Comparison of ENCODE assay signal across 24 cellular contexts in the genomic region with DNA sequence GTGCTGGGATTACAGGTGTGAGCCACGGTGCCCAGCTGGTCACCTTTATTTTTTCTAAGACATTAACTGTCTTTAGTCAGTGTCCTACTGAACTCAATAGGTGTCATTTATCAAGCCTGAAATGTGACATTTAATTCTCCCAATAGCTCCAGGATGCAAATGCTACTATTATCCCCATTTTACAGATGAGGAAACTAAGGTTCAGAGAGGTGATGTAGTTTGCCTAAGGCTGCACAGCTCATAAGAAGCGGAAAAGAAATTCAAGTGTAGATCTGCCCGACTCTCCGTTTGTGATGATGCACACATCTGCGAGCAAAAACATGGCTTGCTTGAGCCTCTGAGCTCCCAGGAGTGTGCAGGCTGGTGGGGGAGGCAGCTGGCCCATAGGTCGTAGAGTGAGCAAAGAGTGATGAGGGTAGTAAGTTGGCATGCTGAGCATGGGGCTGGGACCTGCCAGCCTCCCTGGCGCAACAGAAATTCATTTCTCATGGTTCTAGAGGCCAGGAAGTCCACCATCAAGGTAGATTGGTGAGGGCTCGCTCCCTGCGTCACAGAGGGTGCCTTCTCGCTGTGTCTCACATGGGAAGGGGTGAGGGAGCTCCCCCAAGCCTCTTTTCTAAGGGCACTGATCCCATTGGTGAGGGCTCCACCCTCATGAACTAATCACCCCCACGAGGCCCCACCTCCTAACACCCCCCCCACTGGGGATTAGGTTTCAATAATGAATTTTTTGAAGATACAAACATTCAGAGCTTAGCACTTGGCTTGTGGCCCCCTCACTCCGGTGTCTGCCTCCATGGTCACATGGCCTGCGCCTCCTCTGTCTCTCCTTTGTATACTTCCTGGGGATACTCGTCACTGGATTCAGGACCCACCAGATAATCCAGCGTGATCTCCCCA.
DNase-seq lines count a peak whose midpoint lies in the region; ATAC-seq and TF ChIP-seq lines count a peak whose summit lies in the region.
"Had no signal": no experiment of that assay in that cellular context is flagged by ENCODE, and none has a peak within 500 bp of the region (broad histone marks: within the 10 kb centered on the region; RNA-seq: fewer than 3 reads in every experiment).

No MANE protein-coding gene starts in this region.

- H3K27ac ChIP-seq in thyroid gland: no peak overlapping the region
- H3K27ac ChIP-seq: gastrocnemius medialis, tibial artery, VCaP had no signal

- H3K4me3 Mint-ChIP-seq in activated naive CD8-positive, alpha-beta T cell: no peak overlapping the region
- no peak overlapping the region for H3K4me3 Mint-ChIP-seq in activated naive CD8-positive, alpha-beta T cell treated with anti-CD3 and anti-CD28 coated beads for 36 hours
- H3K4me3 Mint-ChIP-seq in endothelial cell (ENCODE audit: unreplicated experiment) (peak overlapping the region; percentile 71), natural killer cell (no peak overlapping the region)
- H3K4me3 Mint-ChIP-seq in stimulated activated effector memory CD8-positive, alpha-beta T cell treated with anti-CD3 and anti-CD28 coated beads, Interleukin-12 subunit alpha, Interleukin-12 subunit beta, amount 100 ng/mL, for 72 hours: no peak overlapping the region
- H3K4me3 Mint-ChIP-seq: activated CD4-positive, alpha-beta T cell treated with anti-CD3 and anti-CD28 coated beads, Interleukin-2, amount 10 ng/mL, durations not matched to agents 24 days and 14 days; activated T-cell treated with anti-CD3 and anti-CD28 coated beads, Interleukin-2, amount 50 U/mL, for 24 hours; stimulated activated naive CD8-positive, alpha-beta T cell treated with anti-CD3 and anti-CD28 coated beads, Interleukin-15, amount 100 ng/mL, for 72 hours had no signal

- intact Hi-C loops in natural killer cell (cut with micrococcal nuclease) (loop anchor here (10.0 kb wide), 1 partner anchor 237 kb away; no protein-coding TSS in a partner anchor), thyroid gland (cut with DNase I) (no loop called here)

- H3K4me1 Mint-ChIP-seq in activated naive CD8-positive, alpha-beta T cell (ENCODE audit: low read depth): peaks cover 36% of the 10 kb centered on the region
- H3K4me1 Mint-ChIP-seq in activated naive CD8-positive, alpha-beta T cell treated with anti-CD3 and anti-CD28 coated beads for 36 hours: peaks cover 31% of the 10 kb centered on the region
- H3K4me1 Mint-ChIP-seq in endothelial cell (ENCODE audit: unreplicated experiment): peaks cover 70% of the 10 kb centered on the region
- H3K4me1 Mint-ChIP-seq in stimulated activated effector memory CD8-positive, alpha-beta T cell treated with anti-CD3 and anti-CD28 coated beads, Interleukin-12 subunit alpha, Interleukin-12 subunit beta, amount 100 ng/mL, for 72 hours: peaks cover 54% of the 10 kb centered on the region
- peaks cover 67 to 70% of the 10 kb centered on the region in 2 donors for H3K4me1 Mint-ChIP-seq in natural killer cell

- TF ChIP-seq POLR2A in thyroid gland (IDR thresholded peaks at IDR 0.05): no peak

- no peaks in the 10 kb centered on the region for H3K27me3 ChIP-seq in thyroid gland
- H3K27me3 ChIP-seq: gastrocnemius medialis, tibial artery had no signal

- H3K36me3 Mint-ChIP-seq in activated naive CD8-positive, alpha-beta T cell: peaks cover 2% of the 10 kb centered on the region
- no peaks in the 10 kb centered on the region for H3K36me3 Mint-ChIP-seq in activated naive CD8-positive, alpha-beta T cell treated with anti-CD3 and anti-CD28 coated beads for 36 hours
- peaks cover 9% of the 10 kb centered on the region for H3K36me3 Mint-ChIP-seq in endothelial cell (ENCODE audit: low read depth, unreplicated experiment)
- H3K36me3 Mint-ChIP-seq in stimulated activated effector memory CD8-positive, alpha-beta T cell treated with anti-CD3 and anti-CD28 coated beads, Interleukin-12 subunit alpha, Interleukin-12 subunit beta, amount 100 ng/mL, for 72 hours: peaks cover 35% of the 10 kb centered on the region
- no peaks in the 10 kb centered on the region for H3K36me3 Mint-ChIP-seq in natural killer cell

- no peaks in the 10 kb centered on the region for H3K36me3 ChIP-seq in thyroid gland
- H3K36me3 ChIP-seq: gastrocnemius medialis, tibial artery had no signal

- no peak overlapping the region for H3K4me3 ChIP-seq in thyroid gland (replicated peaks in 1 of 3)
- H3K4me3 ChIP-seq: gastrocnemius medialis, tibial artery had no signal

- no peaks in the 10 kb centered on the region for H3K9me3 ChIP-seq in thyroid gland
- H3K9me3 ChIP-seq: gastrocnemius medialis, tibial artery had no signal

- H3K9me3 Mint-ChIP-seq in activated naive CD8-positive, alpha-beta T cell (ENCODE audit: low read depth): no peaks in the 10 kb centered on the region
- H3K9me3 Mint-ChIP-seq in activated naive CD8-positive, alpha-beta T cell treated with anti-CD3 and anti-CD28 coated beads for 36 hours: no peaks in the 10 kb centered on the region
- no peaks in the 10 kb centered on the region for H3K9me3 Mint-ChIP-seq in endothelial cell (ENCODE audit: unreplicated experiment)
- H3K9me3 Mint-ChIP-seq in stimulated activated effector memory CD8-positive, alpha-beta T cell treated with anti-CD3 and anti-CD28 coated beads, Interleukin-12 subunit alpha, Interleukin-12 subunit beta, amount 100 ng/mL, for 72 hours: no peaks in the 10 kb centered on the region
- H3K9me3 Mint-ChIP-seq in natural killer cell: no peaks in the 10 kb centered on the region
- H3K9me3 Mint-ChIP-seq: activated CD4-positive, alpha-beta T cell treated with anti-CD3 and anti-CD28 coated beads, Interleukin-2, amount 10 ng/mL, durations not matched to agents 24 days and 14 days; activated T-cell treated with anti-CD3 and anti-CD28 coated beads, Interleukin-2, amount 50 U/mL, for 24 hours; stimulated activated naive CD8-positive, alpha-beta T cell treated with anti-CD3 and anti-CD28 coated beads, Interleukin-15, amount 100 ng/mL, for 72 hours had no signal

- peak overlapping the region; percentile 50 for H3K27ac Mint-ChIP-seq in activated naive CD8-positive, alpha-beta T cell
- H3K27ac Mint-ChIP-seq in activated naive CD8-positive, alpha-beta T cell treated with anti-CD3 and anti-CD28 coated beads for 36 hours: no peak overlapping the region
- peak overlapping the region; percentile 72 for H3K27ac Mint-ChIP-seq in endothelial cell (ENCODE audit: unreplicated experiment)
- H3K27ac Mint-ChIP-seq in stimulated activated effector memory CD8-positive, alpha-beta T cell treated with anti-CD3 and anti-CD28 coated beads, Interleukin-12 subunit alpha, Interleukin-12 subunit beta, amount 100 ng/mL, for 72 hours: peak overlapping the region; percentile 78
- peak overlapping the region in 1 of 2 donors; percentile 59 for H3K27ac Mint-ChIP-seq in natural killer cell
- H3K27ac Mint-ChIP-seq: activated CD4-positive, alpha-beta T cell treated with anti-CD3 and anti-CD28 coated beads, Interleukin-2, amount 10 ng/mL, durations not matched to agents 24 days and 14 days; activated T-cell treated with anti-CD3 and anti-CD28 coated beads, Interleukin-2, amount 50 U/mL, for 24 hours had no signal

- no peak for ATAC-seq in stimulated activated effector memory CD8-positive, alpha-beta T cell treated with anti-CD3 and anti-CD28 coated beads, Interleukin-12 subunit alpha, Interleukin-12 subunit beta, amount 100 ng/mL, for 72 hours
- no peak for ATAC-seq in HG02981 (IDR thresholded peaks at IDR 0.05; ENCODE audit: unreplicated experiment)
- ATAC-seq in natural killer cell: no peak
- ATAC-seq: gastrocnemius medialis; left cardiac atrium; PC-3; stimulated activated naive CD8-positive, alpha-beta T cell treated with anti-CD3 and anti-CD28 coated beads, Interleukin-15, amount 100 ng/mL, for 72 hours had no signal

- H3K4me1 ChIP-seq in thyroid gland: peaks cover 2 to 15% of the 10 kb centered on the region in 2 donors
- H3K4me1 ChIP-seq: gastrocnemius medialis, tibial artery had no signal

- no peaks in the 10 kb centered on the region for H3K27me3 Mint-ChIP-seq in activated naive CD8-positive, alpha-beta T cell
- H3K27me3 Mint-ChIP-seq in activated naive CD8-positive, alpha-beta T cell treated with anti-CD3 and anti-CD28 coated beads for 36 hours: no peaks in the 10 kb centered on the region
- H3K27me3 Mint-ChIP-seq in endothelial cell (ENCODE audit: unreplicated experiment) (peaks cover 25% of the 10 kb centered on the region), natural killer cell (ENCODE audit: low read depth in 2 of 2) (no peaks in the 10 kb centered on the region)
- H3K27me3 Mint-ChIP-seq: activated CD4-positive, alpha-beta T cell treated with anti-CD3 and anti-CD28 coated beads, Interleukin-2, amount 10 ng/mL, durations not matched to agents 24 days and 14 days; activated T-cell treated with anti-CD3 and anti-CD28 coated beads, Interleukin-2, amount 50 U/mL, for 24 hours; stimulated activated naive CD8-positive, alpha-beta T cell treated with anti-CD3 and anti-CD28 coated beads, Interleukin-15, amount 100 ng/mL, for 72 hours had no signal

- TF ChIP-seq CTCF in endothelial cell (IDR thresholded peaks at IDR 0.05; ENCODE audit: unreplicated experiment): no peak
- TF ChIP-seq CTCF in natural killer cell (IDR thresholded peaks at IDR 0.05): no peak
- no peak for TF ChIP-seq CTCF in thyroid gland (IDR thresholded peaks at IDR 0.05)

- WGBS in thyroid gland, 2 donors: 89 to 93% methylated on average over 15 of the region's 15 CpGs

- DNase-seq in activated naive CD8-positive, alpha-beta T cell treated with anti-CD3 and anti-CD28 coated beads for 36 hours: no peak
- DNase-seq in NCI-H69 (lab: John Stamatoyannopoulos, UW): peak; percentile 15
- DNase-seq in endothelial cell (ENCODE audit: low spot score): no peak
- DNase-seq in stimulated activated effector memory CD8-positive, alpha-beta T cell treated with anti-CD3 and anti-CD28 coated beads, Interleukin-12 subunit alpha, Interleukin-12 subunit beta, amount 100 ng/mL, for 72 hours (ENCODE audit: low spot score in 2 of 2): no peak
- no peak for DNase-seq in natural killer cell
- DNase-seq in thyroid gland: no peak
- DNase-seq: activated CD4-positive, alpha-beta T cell treated with anti-CD3 and anti-CD28 coated beads, Interleukin-2, amount 10 ng/mL, durations not matched to agents 24 days and 14 days; activated gamma-delta T cell treated with Interleukin-2 at 50 U/mL for 16 hours; activated T-cell treated with anti-CD3 and anti-CD28 coated beads, Interleukin-2, amount 50 U/mL, for 24 hours; anterior cingulate cortex; caudate nucleus; gastrocnemius medialis; hippocampal formation; left cardiac atrium; NCI-H2081 treated with DMSO at 0.1 percent for 48 hours; NCI-H446; occipital lobe; PC-3; Right ventricle myocardium superior; stimulated activated naive CD8-positive, alpha-beta T cell treated with anti-CD3 and anti-CD28 coated beads, Interleukin-15, amount 100 ng/mL, for 72 hours; tibial artery had no signal
